ENCODE assay signal across 16 cellular contexts in the genomic region with DNA sequence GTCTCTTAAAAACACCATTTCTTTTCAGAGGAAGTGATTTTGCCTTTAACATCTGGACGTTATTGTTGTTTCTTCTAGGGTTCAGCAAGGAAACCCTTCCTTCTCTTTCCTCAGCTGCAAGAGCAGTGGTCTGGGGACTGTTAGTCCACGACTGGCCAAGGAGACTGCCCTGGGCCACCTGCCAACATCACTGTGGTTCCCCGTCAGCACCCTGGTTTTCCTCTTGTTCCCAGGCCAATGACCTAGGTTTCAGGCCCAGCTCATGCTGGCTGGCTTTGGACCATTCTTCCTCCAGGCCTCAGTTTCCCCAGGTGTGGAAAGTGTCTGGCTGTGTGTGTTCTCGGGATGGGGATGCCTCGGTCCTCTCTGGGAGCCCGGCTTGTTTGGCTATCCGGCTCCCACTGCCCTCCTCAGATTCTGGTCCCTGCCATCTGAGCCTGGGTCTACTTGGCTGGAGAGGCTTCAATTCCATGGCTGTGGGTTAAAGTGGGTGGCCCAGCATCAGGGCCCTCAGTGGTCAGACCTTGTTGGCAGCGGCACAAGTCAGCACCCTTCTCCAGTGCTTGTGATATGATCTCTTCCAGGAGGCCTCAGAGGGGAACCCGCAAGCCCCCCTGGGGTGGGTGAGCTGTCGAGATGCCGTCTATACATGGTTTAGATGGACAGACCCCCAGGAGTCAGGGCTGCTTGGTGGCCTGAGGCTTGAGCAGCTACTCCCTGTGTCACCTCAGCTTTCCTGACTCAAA.
DNase-seq lines count a peak whose midpoint lies in the region; ATAC-seq and TF ChIP-seq lines count a peak whose summit lies in the region.
"Had no signal": no experiment of that assay in that cellular context is flagged by ENCODE, and none has a peak within 500 bp of the region (broad histone marks: within the 10 kb centered on the region; RNA-seq: fewer than 3 reads in every experiment).

No MANE protein-coding gene starts in this region.

- H3K4me2 ChIP-seq in BLaER1 (peak overlapping the region; percentile 66), fibroblast of lung (ENCODE audit: extremely low read depth, insufficient read depth, low read length) (no peak overlapping the region)

- H3K9ac ChIP-seq in BLaER1: no peak overlapping the region
- H3K9ac ChIP-seq in fibroblast of lung (ENCODE audit: insufficient read depth, low read length): no peak overlapping the region

- H3K27ac Mint-ChIP-seq in activated T-helper 1 cell treated with anti-CD3 and anti-CD28 coated beads, Interleukin-12 subunit alpha, Interleukin-12 subunit beta, Interleukin-2, Interleukin-4 antibody, amounts not matched to agents 30 ng/mL and 10 ng/mL and 1 ng/mL, durations not matched to agents 14 hours and 24 hours and 36 hours: no peak overlapping the region

- H3K4me3 Mint-ChIP-seq in activated T-helper 1 cell treated with anti-CD3 and anti-CD28 coated beads, Interleukin-12 subunit alpha, Interleukin-12 subunit beta, Interleukin-2, Interleukin-4 antibody, amounts not matched to agents 30 ng/mL and 10 ng/mL and 1 ng/mL, durations not matched to agents 14 hours and 24 hours and 36 hours: no peak overlapping the region

- H3K4me3 ChIP-seq in BLaER1 (no peak overlapping the region), fibroblast of lung (replicated peaks in 1 of 4; ENCODE audit: control extremely low read depth in 1 of 4, insufficient read depth in 1 of 4, low read depth in 3 of 4, low read length in 4 of 4) (no peak overlapping the region)

- H3K9me3 ChIP-seq in BLaER1 (no peaks in the 10 kb centered on the region), fibroblast of lung (ENCODE audit: control insufficient read depth, insufficient read depth, low read depth, low read length) (no peaks in the 10 kb centered on the region)

- H3K27me3 ChIP-seq in BLaER1: no peaks in the 10 kb centered on the region
- no peaks in the 10 kb centered on the region for H3K27me3 ChIP-seq in fibroblast of lung (ENCODE audit: control insufficient read depth, insufficient read depth, low read length)

- H3K79me2 ChIP-seq in fibroblast of lung (ENCODE audit: control insufficient read depth, insufficient read depth, low read length): no peaks in the 10 kb centered on the region

- no peaks in the 10 kb centered on the region for H3K9me3 Mint-ChIP-seq in activated T-helper 1 cell treated with anti-CD3 and anti-CD28 coated beads, Interleukin-12 subunit alpha, Interleukin-12 subunit beta, Interleukin-2, Interleukin-4 antibody, amounts not matched to agents 30 ng/mL and 10 ng/mL and 1 ng/mL, durations not matched to agents 14 hours and 24 hours and 36 hours

- H3K27ac ChIP-seq in BLaER1 (peak overlapping the region; percentile 6), fibroblast of lung (ENCODE audit: insufficient read depth, low read length) (no peak overlapping the region)

- H3K4me1 ChIP-seq in BLaER1: peaks cover 49% of the 10 kb centered on the region
- no peaks in the 10 kb centered on the region for H3K4me1 ChIP-seq in fibroblast of lung (ENCODE audit: control insufficient read depth, extremely low read depth, insufficient read depth, low read length)

- ATAC-seq in left lobe of liver: no peak
- ATAC-seq in GM18907 (IDR thresholded peaks at IDR 0.05; ENCODE audit: unreplicated experiment): no peak

- H4K20me1 ChIP-seq in BLaER1 (no peaks in the 10 kb centered on the region), fibroblast of lung (ENCODE audit: control insufficient read depth, extremely low read depth, insufficient read depth, low read length) (no peaks in the 10 kb centered on the region)

- no peak for TF ChIP-seq CTCF in fibroblast of lung (conservative IDR thresholded peaks at IDR 0.05 in 1 of 2, IDR thresholded peaks at IDR 0.05 in 1 of 2; ENCODE audit: low read depth in 1 of 2, low read length in 2 of 2)

- H3K36me3 Mint-ChIP-seq in activated T-helper 1 cell treated with anti-CD3 and anti-CD28 coated beads, Interleukin-12 subunit alpha, Interleukin-12 subunit beta, Interleukin-2, Interleukin-4 antibody, amounts not matched to agents 30 ng/mL and 10 ng/mL and 1 ng/mL, durations not matched to agents 14 hours and 24 hours and 36 hours (ENCODE audit: low read depth): no peaks in the 10 kb centered on the region

- peaks cover 7% of the 10 kb centered on the region for H3K27me3 Mint-ChIP-seq in activated T-helper 1 cell treated with anti-CD3 and anti-CD28 coated beads, Interleukin-12 subunit alpha, Interleukin-12 subunit beta, Interleukin-2, Interleukin-4 antibody, amounts not matched to agents 30 ng/mL and 10 ng/mL and 1 ng/mL, durations not matched to agents 14 hours and 24 hours and 36 hours (ENCODE audit: insufficient read depth)

- peak; percentile 19 for DNase-seq in AG08395 (ENCODE audit: low spot score)
- peak; percentile 18 to 20 for DNase-seq in fibroblast of lung (ENCODE audit: low read depth in 2 of 2)
- DNase-seq in left lobe of liver (ENCODE audit: low spot score): peak; percentile 38
- DNase-seq in hippocampal formation (lab: John Stamatoyannopoulos, UW): no peak
- no peak for DNase-seq in dermis blood vessel endothelial cell
- DNase-seq in activated T-helper 1 cell treated with anti-CD3 and anti-CD28 coated beads, Interleukin-12 subunit alpha, Interleukin-12 subunit beta, Interleukin-2, Interleukin-4 antibody, amounts not matched to agents 30 ng/mL and 10 ng/mL and 1 ng/mL, durations not matched to agents 14 hours and 24 hours and 36 hours (ENCODE audit: low spot score): no peak
- DNase-seq: DMS 273 treated with DMSO at 0.1 percent for 48 hours, EL, HCEC 1CT, MV-4-11, NCI-H1417 treated with DMSO at 0.1 percent for 48 hours, NCI-H2029, NCI-H2171 treated with DMSO at 0.1 percent for 48 hours, NCI-H774 had no signal

- no peaks in the 10 kb centered on the region for H3K4me1 Mint-ChIP-seq in activated T-helper 1 cell treated with anti-CD3 and anti-CD28 coated beads, Interleukin-12 subunit alpha, Interleukin-12 subunit beta, Interleukin-2, Interleukin-4 antibody, amounts not matched to agents 30 ng/mL and 10 ng/mL and 1 ng/mL, durations not matched to agents 14 hours and 24 hours and 36 hours (ENCODE audit: low read depth)

- H2AFZ ChIP-seq in fibroblast of lung (ENCODE audit: low read length): no peak overlapping the region

- H3K36me3 ChIP-seq in BLaER1 (no peaks in the 10 kb centered on the region), fibroblast of lung (ENCODE audit: control insufficient read depth, insufficient read depth, low read length) (no peaks in the 10 kb centered on the region)

- intact Hi-C loops in activated T-helper 1 cell treated with anti-CD3 and anti-CD28 coated beads, Interleukin-12 subunit alpha, Interleukin-12 subunit beta, Interleukin-2, Interleukin-4 antibody, amounts not matched to agents 30 ng/mL and 10 ng/mL and 1 ng/mL, durations not matched to agents 14 hours and 24 hours and 36 hours (cut with micrococcal nuclease): no loop called here

Comparison
In these comparisons a context has a peak if more than half of its experiments do, and no peak if none do; other contexts are left out.
1. DNase-seq: peak in AG08395 (single experiment), fibroblast of lung (2 of 2) and left lobe of liver (single experiment); none in hippocampal formation (0 of 2), dermis blood vessel endothelial cell (single experiment) and activated T-helper 1 cell treated with anti-CD3 and anti-CD28 coated beads, Interleukin-12 subunit alpha, Interleukin-12 subunit beta, Interleukin-2, Interleukin-4 antibody, amounts not matched to agents 30 ng/mL and 10 ng/mL and 1 ng/mL, durations not matched to agents 14 hours and 24 hours and 36 hours (single experiment).